Comparison of ENCODE assay signal across 9 cellular contexts in the genomic region with DNA sequence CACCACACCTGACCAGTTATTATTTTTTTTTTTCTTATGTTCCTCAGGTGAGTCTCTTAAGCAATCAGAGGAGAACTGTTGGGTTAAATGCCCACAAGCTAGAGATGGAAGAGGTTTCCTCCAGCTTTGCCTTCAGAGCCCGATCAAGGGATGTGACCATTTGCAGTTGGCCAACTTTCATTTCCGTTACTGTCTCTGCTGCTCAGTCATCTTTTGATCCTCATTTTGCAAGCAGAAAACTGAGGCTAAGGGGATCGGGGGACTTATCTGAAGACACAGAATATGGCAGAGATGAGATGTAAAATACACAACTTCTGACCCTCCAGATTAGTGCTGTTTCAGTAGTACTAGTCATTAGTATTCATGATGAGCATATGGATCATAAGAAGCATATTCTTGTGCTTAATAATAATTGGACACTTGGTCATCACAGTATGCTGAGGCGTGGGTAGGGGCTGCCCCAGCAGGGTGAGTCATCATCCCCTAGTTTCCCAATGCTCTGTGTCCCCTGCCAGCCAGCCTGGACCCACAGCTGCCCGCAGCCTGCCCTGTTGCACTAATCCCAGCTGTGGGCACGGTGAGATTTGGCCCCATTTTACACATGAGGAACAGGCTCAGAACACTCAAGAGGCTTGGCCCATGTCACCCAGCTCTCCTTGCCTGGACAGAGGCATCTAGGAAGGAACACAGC.
DNase-seq lines count a peak whose midpoint lies in the region; ATAC-seq and TF ChIP-seq lines count a peak whose summit lies in the region.
"Had no signal": no experiment of that assay in that cellular context is flagged by ENCODE, and none has a peak within 500 bp of the region (broad histone marks: within the 10 kb centered on the region; RNA-seq: fewer than 3 reads in every experiment).

No MANE protein-coding gene starts in this region.

- H3K27ac Mint-ChIP-seq in osteocyte (ENCODE audit: unreplicated experiment): peak overlapping the region; percentile 84
- no peak overlapping the region for H3K27ac Mint-ChIP-seq in Caco-2 (ENCODE audit: unreplicated experiment)
- H3K27ac Mint-ChIP-seq: progenitor cell of endocrine pancreas had no signal

- H3K27ac ChIP-seq in C4-2B (peak overlapping the region; percentile 77), epithelial cell of prostate (peak overlapping the region; percentile 63), A673 (ENCODE audit: low read depth, low read length, poor library complexity, severe bottlenecking) (no peak overlapping the region)

- H3K4me1 ChIP-seq in Caco-2 (no peaks in the 10 kb centered on the region), A673 (ENCODE audit: insufficient read depth, low read length, poor library complexity, severe bottlenecking) (no peaks in the 10 kb centered on the region)

- DNase-seq in NOMO-1 (lab: John Stamatoyannopoulos, UW; ENCODE audit: unreplicated experiment in 2 of 2) (peak; percentile 36 to 74), epithelial cell of prostate (ENCODE audit: low read depth, low spot score) (no peak), osteocyte (ENCODE audit: extremely low spot score, unreplicated experiment) (no peak), Caco-2 (no peak), NK-92 (lab: John Stamatoyannopoulos, UW; ENCODE audit: unreplicated experiment) (no peak), A673 (ENCODE audit: low spot score) (no peak)

- TF ChIP-seq CTCF in C4-2B (conservative IDR thresholded peaks at IDR 0.05): no peak
- no peak for TF ChIP-seq CTCF in osteocyte (IDR thresholded peaks at IDR 0.05)
- TF ChIP-seq CTCF in Caco-2 (IDR thresholded peaks at IDR 0.05; ENCODE audit: insufficient read depth in 1 of 2, low read depth in 1 of 2, low read length in 1 of 2, severe bottlenecking in 1 of 2, unreplicated experiment in 1 of 2): no peak
- no peak for TF ChIP-seq CTCF in A673 (conservative IDR thresholded peaks at IDR 0.05; ENCODE audit: low read depth, low read length)

- no peaks in the 10 kb centered on the region for H3K27me3 Mint-ChIP-seq in osteocyte (ENCODE audit: unreplicated experiment)
- no peaks in the 10 kb centered on the region for H3K27me3 Mint-ChIP-seq in Caco-2 (ENCODE audit: insufficient read depth, unreplicated experiment)
- H3K27me3 Mint-ChIP-seq: progenitor cell of endocrine pancreas had no signal

- intact Hi-C loops in Caco-2 (cut with micrococcal nuclease; ENCODE audit: unreplicated experiment): loop anchor here (10.0 kb wide), 1 partner anchor 56 kb away; no protein-coding TSS in a partner anchor
- intact Hi-C loops in A673 (cut with micrococcal nuclease; ENCODE audit: unreplicated experiment): no loop called here

- H3K9me3 ChIP-seq in Caco-2: no peaks in the 10 kb centered on the region
- no peaks in the 10 kb centered on the region for H3K9me3 ChIP-seq in A673 (ENCODE audit: low read depth, low read length, poor library complexity, severe bottlenecking)

- H3K36me3 Mint-ChIP-seq in osteocyte (ENCODE audit: unreplicated experiment) (no peaks in the 10 kb centered on the region), Caco-2 (ENCODE audit: insufficient read depth, unreplicated experiment) (peaks cover 18% of the 10 kb centered on the region)

- BruUV-seq in Caco-2 (replicated peaks; lab: Mats Ljungman, UMichigan) (no TSS peak), A673 (replicated peaks; lab: Mats Ljungman, UMichigan) (no TSS peak)

- H3K4me1 Mint-ChIP-seq in osteocyte (ENCODE audit: unreplicated experiment): peaks cover 53% of the 10 kb centered on the region
- no peaks in the 10 kb centered on the region for H3K4me1 Mint-ChIP-seq in Caco-2 (ENCODE audit: low read depth, unreplicated experiment)

- H3K4me3 Mint-ChIP-seq in osteocyte (ENCODE audit: unreplicated experiment): no peak overlapping the region
- H3K4me3 Mint-ChIP-seq in Caco-2 (ENCODE audit: unreplicated experiment): no peak overlapping the region

- no peaks in the 10 kb centered on the region for H3K27me3 ChIP-seq in Caco-2 (replicated peaks; ENCODE audit: control insufficient read depth, insufficient read depth, low read length)
- no peaks in the 10 kb centered on the region for H3K27me3 ChIP-seq in A673 (replicated peaks; ENCODE audit: insufficient read depth, low read depth, low read length, poor library complexity)

- H3K36me3 ChIP-seq in Caco-2 (ENCODE audit: control insufficient read depth, insufficient read depth, low read length) (no peaks in the 10 kb centered on the region), A673 (ENCODE audit: insufficient read depth, low read length, poor library complexity, severe bottlenecking) (no peaks in the 10 kb centered on the region)

- H3K9me3 Mint-ChIP-seq in osteocyte (ENCODE audit: unreplicated experiment) (no peaks in the 10 kb centered on the region), Caco-2 (ENCODE audit: unreplicated experiment) (no peaks in the 10 kb centered on the region)

- ATAC-seq in GM18870 (IDR thresholded peaks at IDR 0.05; ENCODE audit: unreplicated experiment): no peak

- CTCF ChIA-PET in Caco-2 (lab: Charles Lee) (interaction anchor here (1.1 kb wide), 1 partner anchor 211 kb away, joined by 3 read pairs; no protein-coding TSS in a partner anchor), A673 (lab: Charles Lee) (no interaction called here)

- H3K4me3 ChIP-seq in Caco-2 (ENCODE audit: low read depth, low read length) (no peak overlapping the region), A673 (ENCODE audit: low read depth, low read length, poor library complexity, severe bottlenecking) (no peak overlapping the region)

- POLR2A ChIA-PET in Caco-2 (lab: Charles Lee): no interaction called here
- POLR2A ChIA-PET in A673 (lab: Charles Lee; ENCODE audit: low non-redundant PET): no interaction called here

Comparison
In these comparisons a context has a peak if more than half of its experiments do, and no peak if none do; other contexts are left out.
1. DNase-seq: peak in NOMO-1 (2 of 2); none in epithelial cell of prostate (single experiment), osteocyte (single experiment), Caco-2 (0 of 2), NK-92 (single experiment) and A673 (single experiment).